Comparison of ENCODE assay signal across 23 cellular contexts in the genomic region with DNA sequence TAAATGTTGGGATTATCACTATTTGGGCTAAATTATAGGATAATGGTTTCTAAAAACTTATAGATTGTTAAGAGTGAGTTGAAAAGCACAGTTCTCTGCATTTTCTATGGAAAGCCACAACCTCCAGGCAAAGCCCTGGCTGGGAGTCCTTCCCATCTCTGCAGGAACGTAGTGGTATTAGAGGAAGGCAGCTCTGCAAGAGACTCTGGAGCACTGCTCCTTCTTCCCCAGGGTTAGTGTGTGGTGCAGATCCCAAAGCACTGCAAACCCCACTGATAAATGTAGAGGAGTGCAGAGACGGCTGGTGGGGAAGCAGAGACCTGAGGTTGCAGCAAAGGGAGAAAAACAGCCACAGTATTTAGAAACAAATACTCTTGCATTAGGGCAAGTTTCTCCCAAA.
DNase-seq lines count a peak whose midpoint lies in the region; ATAC-seq and TF ChIP-seq lines count a peak whose summit lies in the region.
"Had no signal": no experiment of that assay in that cellular context is flagged by ENCODE, and none has a peak within 500 bp of the region (broad histone marks: within the 10 kb centered on the region; RNA-seq: fewer than 3 reads in every experiment).

No MANE protein-coding gene starts in this region.

- H3K14ac ChIP-seq in IMR-90 (replicated peaks; ENCODE audit: low read depth, low read length), result no peak overlapping the region

- in situ Hi-C loops in IMR-90 (cut with MboI; ENCODE audit: low sequenced_read_pairs), result no loop called here

- H3K23ac ChIP-seq in IMR-90 (ENCODE audit: low read depth, low read length), result no peak overlapping the region

- H3K36me3 Mint-ChIP-seq in endodermal cell (ENCODE audit: low read depth) (no peaks in the 10 kb centered on the region), memory B cell (no peaks in the 10 kb centered on the region), T-helper 17 cell (ENCODE audit: low read depth) (no peaks in the 10 kb centered on the region)
- H3K36me3 Mint-ChIP-seq: CD14-positive monocyte; CD8-positive, alpha-beta memory T cell had no signal

- H3K27me3 Mint-ChIP-seq in endodermal cell (ENCODE audit: insufficient read depth) (no peaks in the 10 kb centered on the region), memory B cell (no peaks in the 10 kb centered on the region), T-helper 17 cell (no peaks in the 10 kb centered on the region)
- H3K27me3 Mint-ChIP-seq: CD4-positive, alpha-beta T cell; CD8-positive, alpha-beta memory T cell had no signal

- H3K9me1 ChIP-seq in IMR-90 (ENCODE audit: insufficient read depth, low read length), result no peaks in the 10 kb centered on the region

- H3K27me3 ChIP-seq in IMR-90 (ENCODE audit: control insufficient read depth, insufficient read depth, low read length) (no peaks in the 10 kb centered on the region), endodermal cell (ENCODE audit: control insufficient read depth, insufficient read depth, low read length, poor library complexity, severe bottlenecking) (no peaks in the 10 kb centered on the region), H7 (ENCODE audit: control insufficient read depth, insufficient read depth, low read length) (no peaks in the 10 kb centered on the region)
- H3K27me3 ChIP-seq: BE2C; BLaER1 treated with 17β-estradiol and CSF1 and Interleukin-3, amounts not matched to agents 10 nM and 100 nM had no signal

- intact Hi-C loops in IMR-90 (cut with micrococcal nuclease), result no loop called here

- H3K79me1 ChIP-seq in IMR-90 (ENCODE audit: low read depth in 1 of 2, low read length in 2 of 2), result no peaks in the 10 kb centered on the region

- H3K4me2 ChIP-seq in IMR-90 (ENCODE audit: low read depth, low read length), result no peak overlapping the region
- H3K4me2 ChIP-seq: A549; BLaER1 treated with 17β-estradiol and CSF1 and Interleukin-3, amounts not matched to agents 10 nM and 100 nM had no signal

- H4K8ac ChIP-seq in IMR-90 (ENCODE audit: low read depth in 2 of 2, low read length in 2 of 2), result no peak overlapping the region

- no peak overlapping the region for H2BK20ac ChIP-seq in IMR-90 (ENCODE audit: low read depth, low read length)

- H3K36me3 ChIP-seq in IMR-90 (ENCODE audit: control insufficient read depth, insufficient read depth, low read length) (no peaks in the 10 kb centered on the region), endodermal cell (ENCODE audit: control insufficient read depth, insufficient read depth, low read length) (no peaks in the 10 kb centered on the region), H7 (replicated peaks; ENCODE audit: control insufficient read depth, insufficient read depth, low read length) (no peaks in the 10 kb centered on the region)
- H3K36me3 ChIP-seq: BE2C; BLaER1 treated with 17β-estradiol and CSF1 and Interleukin-3, amounts not matched to agents 10 nM and 100 nM had no signal

- no CpG with 5 or more reads among the region's 2 CpGs for WGBS in IMR-90 (ENCODE audit: extremely low coverage in 2 of 2, insufficient read length in 1 of 2), 2 experiments
- WGBS in endodermal cell (ENCODE audit: insufficient coverage in 1 of 2, insufficient read length in 1 of 2), 2 experiments, result 64% methylated on average over 2 of the region's 2 CpGs; no CpG with 5 or more reads in 1 of the 2 experiments

- H3K18ac ChIP-seq in IMR-90 (ENCODE audit: low read depth, low read length), result no peak overlapping the region

- CTCF ChIA-PET in IMR-90 (lab: Yijun Ruan, JAX), result interaction anchor here (0.7 kb wide), 1 partner anchor 11 kb away, joined by 3 read pairs; no protein-coding TSS in a partner anchor

- H3K4me3 ChIP-seq in IMR-90 (ENCODE audit: insufficient read depth, low read depth, low read length) (no peak overlapping the region), endodermal cell (ENCODE audit: low read length) (no peak overlapping the region), H7 (ENCODE audit: insufficient read depth, low read depth, low read length) (no peak overlapping the region)
- H3K4me3 ChIP-seq: A549; BLaER1 treated with 17β-estradiol and CSF1 and Interleukin-3, amounts not matched to agents 10 nM and 100 nM; GM12878 had no signal

- H3K4me1 ChIP-seq in IMR-90 (ENCODE audit: control insufficient read depth, insufficient read depth, low read length), result no peaks in the 10 kb centered on the region
- no peaks in the 10 kb centered on the region for H3K4me1 ChIP-seq in endodermal cell (ENCODE audit: control insufficient read depth, insufficient read depth, low read length)
- H3K4me1 ChIP-seq: A549; BE2C; BLaER1 treated with 17β-estradiol and CSF1 and Interleukin-3, amounts not matched to agents 10 nM and 100 nM had no signal

- no peak for TF ChIP-seq POLR2A in IMR-90 (IDR thresholded peaks at IDR 0.05; ENCODE audit: low read depth, low read length)

- no peak overlapping the region for H2BK15ac ChIP-seq in IMR-90 (ENCODE audit: low read depth, low read length)

- H3K27ac ChIP-seq in IMR-90 (ENCODE audit: insufficient read depth, low read length) (no peak overlapping the region), endodermal cell (ENCODE audit: low read depth, low read length) (no peak overlapping the region)
- H3K27ac ChIP-seq: A549; BLaER1 treated with 17β-estradiol and CSF1 and Interleukin-3, amounts not matched to agents 10 nM and 100 nM had no signal

- H3K4me3 Mint-ChIP-seq in endodermal cell (no peak overlapping the region), memory B cell (no peak overlapping the region), T-helper 17 cell (no peak overlapping the region)
- H3K4me3 Mint-ChIP-seq: CD14-positive monocyte; CD4-positive, alpha-beta T cell; CD8-positive, alpha-beta memory T cell had no signal

- DNase-seq in IMR-90, result no peak
- peak; percentile 54 for DNase-seq in endodermal cell
- no peak for DNase-seq in memory B cell (ENCODE audit: low spot score in 2 of 2)
- no peak for DNase-seq in T-helper 17 cell
- DNase-seq in H7, result no peak
- no peak for DNase-seq in activated naive CD4-positive, alpha-beta T cell treated with anti-CD3 and anti-CD28 coated beads, Interleukin-2, amount 50 U/mL, for 16 hours
- DNase-seq: 8988T; ACHN; AML-193; BE2C; CD4-positive, alpha-beta T cell; CD8-positive, alpha-beta memory T cell; DMS 273 treated with DMSO at 0.1 percent for 48 hours; DMS79; EL; GDM1; GOT3; HCEC 1CT had no signal

- H2AFZ ChIP-seq in IMR-90 (replicated peaks; ENCODE audit: low read length, poor library complexity), result peak overlapping the region; percentile 48

- H3K9me3 Mint-ChIP-seq in endodermal cell, result peaks cover 4% of the 10 kb centered on the region
- no peaks in the 10 kb centered on the region for H3K9me3 Mint-ChIP-seq in memory B cell

- peaks cover 2% of the 10 kb centered on the region for H3K4me1 Mint-ChIP-seq in endodermal cell
- H3K4me1 Mint-ChIP-seq in memory B cell, result no peaks in the 10 kb centered on the region
- no peaks in the 10 kb centered on the region for H3K4me1 Mint-ChIP-seq in T-helper 17 cell
- H3K4me1 Mint-ChIP-seq: CD14-positive monocyte; CD8-positive, alpha-beta memory T cell had no signal

- H3K27ac Mint-ChIP-seq in endodermal cell (no peak overlapping the region), memory B cell (peak overlapping the region; percentile 9), T-helper 17 cell (no peak overlapping the region)
- H3K27ac Mint-ChIP-seq: CD14-positive monocyte; CD4-positive, alpha-beta T cell; CD8-positive, alpha-beta memory T cell had no signal

- dilution Hi-C loops in IMR-90 (cut with HindIII; ENCODE audit: low sequenced_read_pairs, unreplicated experiment), result no loop called here

- no peak overlapping the region for H2BK120ac ChIP-seq in IMR-90 (ENCODE audit: low read depth, low read length)

- TF ChIP-seq CTCF in IMR-90 (conservative IDR thresholded peaks at IDR 0.05; ENCODE audit: low read depth, low read length) (no peak), endodermal cell (conservative IDR thresholded peaks at IDR 0.05) (no peak)

- no peak overlapping the region for H3K9ac ChIP-seq in IMR-90 (ENCODE audit: low read depth, low read length)
- H3K9ac ChIP-seq in endodermal cell (ENCODE audit: extremely low read depth, low read length, poor library complexity, severe bottlenecking), result no peak overlapping the region
- H3K9ac ChIP-seq: BLaER1 treated with 17β-estradiol and CSF1 and Interleukin-3, amounts not matched to agents 10 nM and 100 nM had no signal

- TF ChIP-seq RAD21 in IMR-90 (IDR thresholded peaks at IDR 0.05; ENCODE audit: low read length), result no peak

- no peak overlapping the region for H4K91ac ChIP-seq in IMR-90 (ENCODE audit: insufficient read depth, low read depth, low read length)

- H2AK5ac ChIP-seq in IMR-90 (ENCODE audit: low read depth, low read length), result no peak overlapping the region

- H3K9me3 ChIP-seq in IMR-90 (ENCODE audit: control insufficient read depth, insufficient read depth, low read length) (no peaks in the 10 kb centered on the region), endodermal cell (ENCODE audit: control insufficient read depth, low read length) (no peaks in the 10 kb centered on the region), T-helper 17 cell (ENCODE audit: control insufficient read depth, low read length, poor library complexity, severe bottlenecking) (no peaks in the 10 kb centered on the region)
- H3K9me3 ChIP-seq: A549, BE2C had no signal

- no peak for ATAC-seq in IMR-90 (ENCODE audit: low read depth)
- no peak for ATAC-seq in memory B cell (ENCODE audit: low read depth)
- no peak for ATAC-seq in GM18502 (IDR thresholded peaks at IDR 0.05; ENCODE audit: poor library complexity, unreplicated experiment)
- ATAC-seq in T-helper 17 cell, result no peak
- ATAC-seq: A549, GM12878 had no signal

- no peak overlapping the region for H2BK5ac ChIP-seq in IMR-90 (ENCODE audit: low read depth, low read length, poor library complexity, severe bottlenecking)

- no TSS peak for BruUV-seq in IMR-90 (replicated peaks; lab: Mats Ljungman, UMichigan)

- no peak overlapping the region for H3K56ac ChIP-seq in IMR-90 (ENCODE audit: extremely low read depth, insufficient read depth, low read length)

- no peak overlapping the region for H4K5ac ChIP-seq in IMR-90 (ENCODE audit: low read depth, low read length)

- no peaks in the 10 kb centered on the region for H4K20me1 ChIP-seq in IMR-90 (ENCODE audit: insufficient read depth, low read length)
- H4K20me1 ChIP-seq: BLaER1 treated with 17β-estradiol and CSF1 and Interleukin-3, amounts not matched to agents 10 nM and 100 nM had no signal

- no peak overlapping the region for H3K4ac ChIP-seq in IMR-90 (ENCODE audit: low read depth, low read length)

- H2AK9ac ChIP-seq in IMR-90 (replicated peaks; ENCODE audit: low read depth, low read length, poor library complexity), result no peak overlapping the region

- POLR2A ChIA-PET in IMR-90 (lab: Charles Lee; ENCODE audit: unreplicated experiment), result no interaction called here

TF ChIP-seq in IMR-90, 13 proteins besides CTCF, POLR2A, EP300 and RAD21 (continues in another document):
- TF ChIP-seq, protein P1, sequence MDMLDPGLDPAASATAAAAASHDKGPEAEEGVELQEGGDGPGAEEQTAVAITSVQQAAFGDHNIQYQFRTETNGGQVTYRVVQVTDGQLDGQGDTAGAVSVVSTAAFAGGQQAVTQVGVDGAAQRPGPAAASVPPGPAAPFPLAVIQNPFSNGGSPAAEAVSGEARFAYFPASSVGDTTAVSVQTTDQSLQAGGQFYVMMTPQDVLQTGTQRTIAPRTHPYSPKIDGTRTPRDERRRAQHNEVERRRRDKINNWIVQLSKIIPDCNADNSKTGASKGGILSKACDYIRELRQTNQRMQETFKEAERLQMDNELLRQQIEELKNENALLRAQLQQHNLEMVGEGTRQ (IDR thresholded peaks at IDR 0.05; ENCODE audit: low read depth, low read length), result no peak
